24 cellular contexts compared by ENCODE assay signal in genomic region chr22:36316419-36316818, GRCh38.
DNase-seq lines count a peak whose midpoint lies in the region; ATAC-seq and TF ChIP-seq lines count a peak whose summit lies in the region.
"Had no signal": no experiment of that assay in that cellular context is flagged by ENCODE, and none has a peak within 500 bp of the region (broad histone marks: within the 10 kb centered on the region; RNA-seq: fewer than 3 reads in every experiment).

No MANE protein-coding gene starts in this region.

- no peak for TF ChIP-seq POLR2A in esophagus muscularis mucosa (IDR thresholded peaks at IDR 0.05; ENCODE audit: low read depth)

- CTCF ChIA-PET in activated naive CD4-positive, alpha-beta T cell treated with anti-CD3 and anti-CD28 coated beads, Interleukin-2, amount 10 ng/mL, durations not matched to agents 7 days and 5 days (lab: Charles Lee), result interaction anchor here (3.2 kb wide), 1 partner anchor 154 kb away, joined by 9 read pairs; no protein-coding TSS in a partner anchor

- no peak for DNase-seq in activated naive CD4-positive, alpha-beta T cell treated with anti-CD3 and anti-CD28 coated beads, Interleukin-2, amount 10 ng/mL, durations not matched to agents 7 days and 5 days
- no peak for DNase-seq in activated naive CD4-positive, alpha-beta T cell (lab: John Stamatoyannopoulos, UW)
- DNase-seq in T-helper 17 cell (no peak), esophagus muscularis mucosa (ENCODE audit: extremely low spot score) (no peak), mucosa of gallbladder (ENCODE audit: low spot score) (no peak), Karpas-422 (no peak)
- no peak for DNase-seq in stimulated activated effector memory CD8-positive, alpha-beta T cell treated with anti-CD3 and anti-CD28 coated beads, Interleukin-12 subunit alpha, Interleukin-12 subunit beta, amount 100 ng/mL, for 72 hours (ENCODE audit: low spot score in 2 of 2)
- DNase-seq: activated CD4-positive, alpha-beta T cell treated with anti-CD3 and anti-CD28 coated beads for 36 hours; activated CD8-positive, alpha-beta memory T cell treated with anti-CD3 and anti-CD28 coated beads, Interleukin-2, amount 50 U/mL, for 4 hours; body of pancreas; DMS153; endodermal cell; GF-D8; head of caudate nucleus; left colon; MG63; NCI-H1694; NCI-H69; psoas muscle; small intestine; SW 1271; uterus had no signal

- H3K27me3 Mint-ChIP-seq in activated naive CD4-positive, alpha-beta T cell treated with anti-CD3 and anti-CD28 coated beads, Interleukin-2, amount 10 ng/mL, durations not matched to agents 7 days and 5 days, result no peaks in the 10 kb centered on the region
- H3K27me3 Mint-ChIP-seq in T-helper 17 cell, result no peaks in the 10 kb centered on the region
- H3K27me3 Mint-ChIP-seq: activated CD4-positive, alpha-beta T cell treated with anti-CD3 and anti-CD28 coated beads for 36 hours had no signal

- no peak overlapping the region for H3K4me2 ChIP-seq in Karpas-422 (ENCODE audit: low read depth, low read length, poor library complexity, severe bottlenecking)

- no peak overlapping the region for H3K9ac ChIP-seq in Karpas-422 (ENCODE audit: low read length)

- peaks cover 75% of the 10 kb centered on the region for H3K36me3 Mint-ChIP-seq in activated naive CD4-positive, alpha-beta T cell treated with anti-CD3 and anti-CD28 coated beads, Interleukin-2, amount 10 ng/mL, durations not matched to agents 7 days and 5 days
- H3K36me3 Mint-ChIP-seq in T-helper 17 cell (ENCODE audit: low read depth), result peaks cover 9% of the 10 kb centered on the region
- peaks cover 100% of the 10 kb centered on the region for H3K36me3 Mint-ChIP-seq in stimulated activated effector memory CD8-positive, alpha-beta T cell treated with anti-CD3 and anti-CD28 coated beads, Interleukin-12 subunit alpha, Interleukin-12 subunit beta, amount 100 ng/mL, for 72 hours

- ATAC-seq in T-helper 17 cell, result no peak
- no peak for ATAC-seq in stimulated activated effector memory CD8-positive, alpha-beta T cell treated with anti-CD3 and anti-CD28 coated beads, Interleukin-12 subunit alpha, Interleukin-12 subunit beta, amount 100 ng/mL, for 72 hours
- ATAC-seq in GM21526 (IDR thresholded peaks at IDR 0.05; ENCODE audit: low FRiP score, unreplicated experiment), result no peak
- ATAC-seq: activated CD4-positive, alpha-beta T cell treated with anti-CD3 and anti-CD28 coated beads for 36 hours; body of pancreas; left colon; psoas muscle had no signal

- H3K27ac ChIP-seq in esophagus muscularis mucosa (replicated peaks in 1 of 4) (peak overlapping the region; percentile 95 to 100 (median 98)), Karpas-422 (ENCODE audit: low read length) (no peak overlapping the region)
- H3K27ac ChIP-seq: body of pancreas had no signal

- H3K4me1 Mint-ChIP-seq in activated naive CD4-positive, alpha-beta T cell treated with anti-CD3 and anti-CD28 coated beads, Interleukin-2, amount 10 ng/mL, durations not matched to agents 7 days and 5 days, result peaks cover 5% of the 10 kb centered on the region
- H3K4me1 Mint-ChIP-seq in T-helper 17 cell, result no peaks in the 10 kb centered on the region
- H3K4me1 Mint-ChIP-seq in stimulated activated effector memory CD8-positive, alpha-beta T cell treated with anti-CD3 and anti-CD28 coated beads, Interleukin-12 subunit alpha, Interleukin-12 subunit beta, amount 100 ng/mL, for 72 hours, result peaks cover 12% of the 10 kb centered on the region
- H3K4me1 Mint-ChIP-seq: activated CD4-positive, alpha-beta T cell treated with anti-CD3 and anti-CD28 coated beads for 36 hours; CD14-positive monocyte; endodermal cell had no signal

- no peaks in the 10 kb centered on the region for H3K9me3 Mint-ChIP-seq in activated naive CD4-positive, alpha-beta T cell treated with anti-CD3 and anti-CD28 coated beads, Interleukin-2, amount 10 ng/mL, durations not matched to agents 7 days and 5 days
- no peaks in the 10 kb centered on the region for H3K9me3 Mint-ChIP-seq in stimulated activated effector memory CD8-positive, alpha-beta T cell treated with anti-CD3 and anti-CD28 coated beads, Interleukin-12 subunit alpha, Interleukin-12 subunit beta, amount 100 ng/mL, for 72 hours
- H3K9me3 Mint-ChIP-seq: CD14-positive monocyte, endodermal cell had no signal

- H3K4me3 ChIP-seq in esophagus muscularis mucosa, result no peak overlapping the region
- H3K4me3 ChIP-seq in Karpas-422 (ENCODE audit: low read length), result no peak overlapping the region
- H3K4me3 ChIP-seq: body of pancreas, MG63, psoas muscle, uterus had no signal

- H3K36me3 ChIP-seq in esophagus muscularis mucosa (peaks cover 90 to 100% (median 99%) of the 10 kb centered on the region in 4 donors), Karpas-422 (ENCODE audit: insufficient read depth, low read length) (peaks cover 9% of the 10 kb centered on the region)
- H3K36me3 ChIP-seq: uterus had no signal

- H2AFZ ChIP-seq in Karpas-422 (ENCODE audit: low read length), result no peak overlapping the region

- H3K4me1 ChIP-seq in esophagus muscularis mucosa, result peaks cover 17 to 60% (median 39%) of the 10 kb centered on the region in 4 donors
- H3K4me1 ChIP-seq in Karpas-422 (ENCODE audit: low read length), result no peaks in the 10 kb centered on the region
- H3K4me1 ChIP-seq: body of pancreas, uterus had no signal

- H3K9me3 ChIP-seq in T-helper 17 cell (ENCODE audit: control insufficient read depth, low read length, poor library complexity, severe bottlenecking), result no peaks in the 10 kb centered on the region
- no peaks in the 10 kb centered on the region for H3K9me3 ChIP-seq in esophagus muscularis mucosa
- H3K9me3 ChIP-seq in Karpas-422 (ENCODE audit: low read length), result no peaks in the 10 kb centered on the region
- H3K9me3 ChIP-seq: body of pancreas, MG63, psoas muscle, uterus had no signal

- no peaks in the 10 kb centered on the region for H4K20me1 ChIP-seq in Karpas-422 (ENCODE audit: insufficient read depth, low read depth, low read length)

- TF ChIP-seq CTCF in esophagus muscularis mucosa (IDR thresholded peaks at IDR 0.05), result no peak

- intact Hi-C loops in esophagus muscularis mucosa (cut with DNase I), result no loop called here

- H3K9me2 ChIP-seq in Karpas-422 (replicated peaks; ENCODE audit: insufficient read depth, low read length), result no peaks in the 10 kb centered on the region

- H3K4me3 Mint-ChIP-seq in activated naive CD4-positive, alpha-beta T cell treated with anti-CD3 and anti-CD28 coated beads, Interleukin-2, amount 10 ng/mL, durations not matched to agents 7 days and 5 days, result no peak overlapping the region
- no peak overlapping the region for H3K4me3 Mint-ChIP-seq in T-helper 17 cell
- no peak overlapping the region for H3K4me3 Mint-ChIP-seq in stimulated activated effector memory CD8-positive, alpha-beta T cell treated with anti-CD3 and anti-CD28 coated beads, Interleukin-12 subunit alpha, Interleukin-12 subunit beta, amount 100 ng/mL, for 72 hours
- H3K4me3 Mint-ChIP-seq: activated CD4-positive, alpha-beta T cell treated with anti-CD3 and anti-CD28 coated beads for 36 hours; CD14-positive monocyte; endodermal cell had no signal

- peak overlapping the region; percentile 37 for H3K27ac Mint-ChIP-seq in activated naive CD4-positive, alpha-beta T cell treated with anti-CD3 and anti-CD28 coated beads, Interleukin-2, amount 10 ng/mL, durations not matched to agents 7 days and 5 days
- peak overlapping the region; percentile 78 for H3K27ac Mint-ChIP-seq in T-helper 17 cell
- H3K27ac Mint-ChIP-seq in stimulated activated effector memory CD8-positive, alpha-beta T cell treated with anti-CD3 and anti-CD28 coated beads, Interleukin-12 subunit alpha, Interleukin-12 subunit beta, amount 100 ng/mL, for 72 hours, result peak overlapping the region; percentile 43
- H3K27ac Mint-ChIP-seq: activated CD4-positive, alpha-beta T cell treated with anti-CD3 and anti-CD28 coated beads for 36 hours; endodermal cell had no signal

- no peak for TF ChIP-seq EP300 in esophagus muscularis mucosa (IDR thresholded peaks at IDR 0.05)

- 90% methylated on average over 14 of the region's 14 CpGs for WGBS in esophagus muscularis mucosa

- no peaks in the 10 kb centered on the region for H3K79me2 ChIP-seq in Karpas-422 (ENCODE audit: low read length)

- H3K27me3 ChIP-seq in esophagus muscularis mucosa (no peaks in the 10 kb centered on the region), Karpas-422 (ENCODE audit: low read length) (no peaks in the 10 kb centered on the region)
- H3K27me3 ChIP-seq: body of pancreas, MG63, uterus had no signal
